Comparison of ENCODE assay signal across 8 cellular contexts in the genomic region with DNA sequence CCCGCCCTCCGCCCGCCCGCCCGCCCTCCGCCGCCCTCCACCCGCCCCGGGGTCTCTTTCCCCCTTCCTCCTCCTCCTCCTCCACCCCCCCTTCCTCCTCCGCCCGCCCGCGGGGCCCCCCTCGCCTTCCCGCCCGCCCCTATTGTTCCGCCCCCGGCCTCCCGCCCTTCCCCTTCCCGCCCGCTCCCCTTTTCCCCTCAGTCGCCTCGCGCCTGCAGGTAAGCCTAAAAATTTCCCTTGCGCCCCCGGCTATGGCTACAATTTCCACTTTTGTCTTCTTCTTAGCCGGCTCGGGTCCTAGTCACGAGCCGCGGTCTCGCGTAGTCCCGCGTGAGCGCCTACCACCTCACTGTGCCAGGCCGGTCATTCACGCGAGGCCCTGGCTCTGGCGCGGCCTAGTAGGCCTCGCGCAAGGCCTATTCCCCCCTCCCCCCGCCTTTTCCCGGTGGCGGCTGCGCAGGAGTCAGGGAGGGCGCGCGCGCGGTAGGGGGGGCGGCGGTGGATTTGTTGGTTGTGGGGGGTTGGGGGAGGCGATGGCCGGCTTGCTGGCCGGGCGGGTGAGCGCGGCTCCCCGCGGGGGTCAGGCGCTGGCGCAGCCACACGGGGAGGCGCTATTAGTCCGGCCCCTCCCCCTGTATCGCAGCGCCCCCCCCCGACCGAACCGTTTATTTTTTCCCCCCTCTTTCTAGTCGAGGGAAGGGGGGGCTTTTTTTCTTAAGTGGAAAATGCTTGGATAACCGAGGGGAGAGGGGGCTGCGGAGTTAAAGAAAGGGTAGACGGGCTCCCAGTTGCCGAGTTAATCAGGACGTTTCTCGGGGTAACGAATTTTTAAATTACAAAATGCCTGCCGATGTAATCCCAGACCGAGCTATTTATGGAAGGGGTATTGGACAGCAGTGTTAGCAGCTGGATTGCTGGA. TPM values are rescaled to one million over a fixed set of nuclear protein-coding genes. Genes with fewer than 3 reads are reported as not detected.
DNase-seq lines count a peak whose midpoint lies in the region; FAIRE-seq and TF ChIP-seq lines count a peak whose summit lies in the region.

No MANE protein-coding gene starts in this region.

- TF ChIP-seq CTCF in AG09319 (IDR thresholded peaks at IDR 0.05; ENCODE audit: low read depth, low read length) (peak; percentile 20), GM20000 (IDR thresholded peaks at IDR 0.05; ENCODE audit: extremely low read depth, missing control alignments) (no peak), astrocyte (IDR thresholded peaks at IDR 0.05; ENCODE audit: insufficient read depth, low read depth, low read length) (no peak)

- FAIRE-seq in astrocyte (lab: Jason Lieb, UNC) = no peak
- FAIRE-seq in urothelium cell line (lab: Jason Lieb, UNC) = peak; percentile 9

- peaks cover 48% of the 10 kb centered on the region for H4K20me1 ChIP-seq in astrocyte (ENCODE audit: insufficient read depth, low read length)

- H3K4me2 ChIP-seq in astrocyte (ENCODE audit: low read length) = peak overlapping the region; percentile 96

- H3K36me3 ChIP-seq in astrocyte (ENCODE audit: insufficient read depth, low read length) = peaks cover 41% of the 10 kb centered on the region

- H3K4me1 Mint-ChIP-seq in astrocyte (ENCODE audit: low read depth, unreplicated experiment) = peaks cover 8% of the 10 kb centered on the region

- H2AFZ ChIP-seq in astrocyte (ENCODE audit: low read depth, low read length) = no peak overlapping the region

- H3K9me3 ChIP-seq in astrocyte (ENCODE audit: insufficient read depth, low read depth, low read length) = no peaks in the 10 kb centered on the region

- H3K27ac Mint-ChIP-seq in astrocyte (ENCODE audit: unreplicated experiment) = peak overlapping the region; percentile 95

- H3K27me3 ChIP-seq in astrocyte (ENCODE audit: insufficient read depth, low read length) = no peaks in the 10 kb centered on the region

- H3K4me1 ChIP-seq in astrocyte (ENCODE audit: insufficient read depth, low read length) = peaks cover 10% of the 10 kb centered on the region

- DNase-seq in AG09319 (ENCODE audit: extremely low read depth, low read depth) (peak; percentile 81), GM20000 (ENCODE audit: low spot score) (peak; percentile 88), NCI-H1105 (lab: John Stamatoyannopoulos, UW) (peak; percentile 38), T1000 (lab: John Stamatoyannopoulos, UW) (peak; percentile 76), astrocyte (ENCODE audit: low read depth) (peak; percentile 75), hepatic stellate cell (ENCODE audit: low spot score) (peak; percentile 84), putamen (ENCODE audit: low spot score) (peak; percentile 91), urothelium cell line (ENCODE audit: low spot score) (peak; percentile 88)

- no peaks in the 10 kb centered on the region for H3K9me3 Mint-ChIP-seq in astrocyte (ENCODE audit: unreplicated experiment)

- H3K36me3 Mint-ChIP-seq in astrocyte (ENCODE audit: low read depth, unreplicated experiment) = peaks cover 18% of the 10 kb centered on the region

- peak overlapping the region; percentile 94 for H3K27ac ChIP-seq in astrocyte (ENCODE audit: low read depth, low read length)

- peak overlapping the region; percentile 98 for H3K4me3 Mint-ChIP-seq in astrocyte (ENCODE audit: unreplicated experiment)

- peak overlapping the region; percentile 100 for H3K4me3 ChIP-seq in astrocyte (ENCODE audit: insufficient read depth, low read depth, low read length)

- peaks cover 53% of the 10 kb centered on the region for H3K79me2 ChIP-seq in astrocyte (ENCODE audit: insufficient read depth, low read length)

- no peaks in the 10 kb centered on the region for H3K27me3 Mint-ChIP-seq in astrocyte (ENCODE audit: low read depth, unreplicated experiment)

- peak overlapping the region; percentile 99 for H3K9ac ChIP-seq in astrocyte (ENCODE audit: low read length)

RNA-seq across cellular contexts. Expression of gene PCBP2, which starts 0.5 kb away (rescaled TPM):
- total RNA-seq in astrocyte = 708 and 733 TPM in 2 replicates

RNA-seq across cellular contexts. Expression of gene PRR13, which starts 10.9 kb away (rescaled TPM):
- 159 and 190 TPM in 2 replicates for total RNA-seq in astrocyte

RNA-seq across cellular contexts. Expression of gene AMHR2, which starts 28.8 kb away (rescaled TPM):
- total RNA-seq in astrocyte = not detected in 2 replicates

RNA-seq across cellular contexts. Expression of gene MAP3K12, which starts 46.8 kb away (rescaled TPM):
- total RNA-seq in astrocyte = 11.1 and 13.1 TPM in 2 replicates

RNA-seq across cellular contexts. Expression of gene TARBP2, which starts 48.7 kb away (rescaled TPM):
- 40.4 and 51.1 TPM in 2 replicates for total RNA-seq in astrocyte

Comparison
In these comparisons a context has a peak if more than half of its experiments do, and no peak if none do; other contexts are left out.
1. Peak in every context shown above with its lines: DNase-seq, H3K4me3 ChIP-seq and H3K27ac ChIP-seq.
2. DNase-seq: peak in every context shown above with its lines; median percentile 91 in putamen; 88 in GM20000; 88 in urothelium cell line; 84 in hepatic stellate cell; 81 in AG09319; 76 in T1000; 75 in astrocyte; 38 in NCI-H1105.